In the genomic region with DNA sequence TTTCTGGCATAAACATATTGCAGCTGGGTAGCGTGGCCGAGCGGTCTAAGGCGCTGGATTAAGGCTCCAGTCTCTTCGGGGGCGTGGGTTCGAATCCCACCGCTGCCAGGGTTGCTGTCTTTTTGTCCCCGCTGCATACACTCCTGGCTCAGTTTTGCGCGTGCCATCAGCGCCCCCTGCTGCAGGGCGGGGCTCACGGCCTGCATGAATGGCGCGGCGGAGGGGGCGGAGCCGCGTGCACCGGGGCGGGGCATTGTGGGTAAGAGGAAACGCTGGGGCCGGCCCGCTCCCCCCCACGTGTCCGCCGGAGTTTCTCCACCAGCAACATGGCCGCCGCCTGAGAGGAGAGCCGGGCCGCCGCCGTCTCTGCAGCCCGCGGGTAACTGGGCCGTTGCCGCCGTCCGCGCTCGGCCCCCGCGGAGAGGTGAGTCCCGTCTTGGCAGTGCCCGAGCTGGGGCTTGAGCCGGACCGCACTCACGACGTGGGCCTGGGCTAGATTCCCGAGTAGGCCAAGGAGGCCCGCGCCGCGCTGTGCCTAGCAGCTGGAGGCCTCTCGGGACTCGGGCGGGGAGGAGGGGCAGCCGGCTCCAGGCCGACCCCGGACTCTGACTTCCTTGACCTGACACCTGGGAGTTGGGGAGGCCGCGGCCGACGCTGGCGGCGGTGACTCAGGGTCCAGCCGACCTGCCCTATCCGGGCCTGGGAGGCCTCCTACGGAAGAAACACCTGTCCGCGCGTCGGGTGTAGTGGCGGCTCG, we compare ENCODE assay signal across 1 cellular context.
A peak's percentile ranks its signal among the peaks of the same experiment; 100 is the strongest.
TF ChIP-seq lines count a peak whose summit lies in the region.

POLR3E (plus strand) TSS at position 296 of the 757 bp plus-strand sequence. CDS start 5,560 bp downstream, outside the sequence.

TF ChIP-seq in HepG2, 621 proteins besides CTCF, POLR2A, EP300 and RAD21 (continued from another document and continues in another):
- no peak; the same call in 1 of the 2 replicates for TF ChIP-seq NFYB (CRISPR knock-in tag; IDR thresholded peaks at IDR 0.05)
- TF ChIP-seq, protein P1, sequence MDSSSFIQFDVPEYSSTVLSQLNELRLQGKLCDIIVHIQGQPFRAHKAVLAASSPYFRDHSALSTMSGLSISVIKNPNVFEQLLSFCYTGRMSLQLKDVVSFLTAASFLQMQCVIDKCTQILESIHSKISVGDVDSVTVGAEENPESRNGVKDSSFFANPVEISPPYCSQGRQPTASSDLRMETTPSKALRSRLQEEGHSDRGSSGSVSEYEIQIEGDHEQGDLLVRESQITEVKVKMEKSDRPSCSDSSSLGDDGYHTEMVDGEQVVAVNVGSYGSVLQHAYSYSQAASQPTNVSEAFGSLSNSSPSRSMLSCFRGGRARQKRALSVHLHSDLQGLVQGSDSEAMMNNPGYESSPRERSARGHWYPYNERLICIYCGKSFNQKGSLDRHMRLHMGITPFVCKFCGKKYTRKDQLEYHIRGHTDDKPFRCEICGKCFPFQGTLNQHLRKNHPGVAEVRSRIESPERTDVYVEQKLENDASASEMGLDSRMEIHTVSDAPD (CRISPR knock-in tag; IDR thresholded peaks at IDR 0.05), result peak; percentile 77
- TF ChIP-seq ZBTB38 (CRISPR knock-in tag; IDR thresholded peaks at IDR 0.05), result peak; percentile 90
- peak; percentile 100 for TF ChIP-seq DMAP1 (CRISPR knock-in tag; IDR thresholded peaks at IDR 0.05)
- peak; percentile 79; the same call in 1 of the 2 replicates for TF ChIP-seq DPF2 (CRISPR knock-in tag; IDR thresholded peaks at IDR 0.05; ENCODE audit: borderline replicate concordance, low read depth)
- no peak; the same call in 1 of the 2 replicates for TF ChIP-seq GZF1 (CRISPR knock-in tag; IDR thresholded peaks at IDR 0.05)
- peak; percentile 99 for TF ChIP-seq NRL (CRISPR knock-in tag; IDR thresholded peaks at IDR 0.05; ENCODE audit: borderline replicate concordance)
- no peak for TF ChIP-seq ZNF207 (IDR thresholded peaks at IDR 0.05; ENCODE audit: borderline replicate concordance)
- peak; percentile 63; the same call in 1 of the 2 replicates for TF ChIP-seq HNRNPL (IDR thresholded peaks at IDR 0.05; ENCODE audit: low read depth, low read length)
- TF ChIP-seq, protein P2, sequence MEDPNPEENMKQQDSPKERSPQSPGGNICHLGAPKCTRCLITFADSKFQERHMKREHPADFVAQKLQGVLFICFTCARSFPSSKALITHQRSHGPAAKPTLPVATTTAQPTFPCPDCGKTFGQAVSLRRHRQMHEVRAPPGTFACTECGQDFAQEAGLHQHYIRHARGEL (CRISPR knock-in tag; IDR thresholded peaks at IDR 0.05), result peak; percentile 88; the same call in 1 of the 2 replicates
- peak; percentile 100 for TF ChIP-seq KDM3A (CRISPR knock-in tag; IDR thresholded peaks at IDR 0.05; ENCODE audit: low read depth)
- TF ChIP-seq U2AF1 (optimal IDR thresholded peaks at IDR 0.05; ENCODE audit: low read depth, low read length), result peak; percentile 33
- TF ChIP-seq KLF11 (CRISPR knock-in tag; IDR thresholded peaks at IDR 0.05), result peak; percentile 99
- 0 out of 2 replicates have a peak, but pooled peaks have one; percentile 50 for TF ChIP-seq SRF (IDR thresholded peaks at IDR 0.05; ENCODE audit: low read depth, low read length)
- peak; percentile 93 for TF ChIP-seq RXRA (CRISPR knock-in tag; IDR thresholded peaks at IDR 0.05)
- peak; percentile 97 for TF ChIP-seq ZNF251 (CRISPR knock-in tag; IDR thresholded peaks at IDR 0.05)
- TF ChIP-seq, protein P3, sequence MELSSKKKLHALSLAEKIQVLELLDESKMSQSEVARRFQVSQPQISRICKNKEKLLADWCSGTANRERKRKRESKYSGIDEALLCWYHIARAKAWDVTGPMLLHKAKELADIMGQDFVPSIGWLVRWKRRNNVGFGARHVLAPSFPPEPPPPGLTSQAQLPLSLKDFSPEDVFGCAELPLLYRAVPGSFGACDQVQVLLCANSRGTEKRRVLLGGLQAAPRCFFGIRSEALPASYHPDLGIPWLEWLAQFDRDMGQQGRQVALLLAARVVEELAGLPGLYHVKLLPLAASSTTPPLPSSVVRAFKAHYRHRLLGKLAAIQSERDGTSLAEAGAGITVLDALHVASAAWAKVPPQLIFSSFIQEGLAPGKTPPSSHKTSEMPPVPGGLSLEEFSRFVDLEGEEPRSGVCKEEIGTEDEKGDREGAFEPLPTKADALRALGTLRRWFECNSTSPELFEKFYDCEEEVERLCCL (CRISPR knock-in tag; IDR thresholded peaks at IDR 0.05; ENCODE audit: borderline replicate concordance), result no peak
- TF ChIP-seq TP53 (CRISPR knock-in tag; conservative IDR thresholded peaks at IDR 0.05), result peak; percentile 94
- TF ChIP-seq, protein P4, sequence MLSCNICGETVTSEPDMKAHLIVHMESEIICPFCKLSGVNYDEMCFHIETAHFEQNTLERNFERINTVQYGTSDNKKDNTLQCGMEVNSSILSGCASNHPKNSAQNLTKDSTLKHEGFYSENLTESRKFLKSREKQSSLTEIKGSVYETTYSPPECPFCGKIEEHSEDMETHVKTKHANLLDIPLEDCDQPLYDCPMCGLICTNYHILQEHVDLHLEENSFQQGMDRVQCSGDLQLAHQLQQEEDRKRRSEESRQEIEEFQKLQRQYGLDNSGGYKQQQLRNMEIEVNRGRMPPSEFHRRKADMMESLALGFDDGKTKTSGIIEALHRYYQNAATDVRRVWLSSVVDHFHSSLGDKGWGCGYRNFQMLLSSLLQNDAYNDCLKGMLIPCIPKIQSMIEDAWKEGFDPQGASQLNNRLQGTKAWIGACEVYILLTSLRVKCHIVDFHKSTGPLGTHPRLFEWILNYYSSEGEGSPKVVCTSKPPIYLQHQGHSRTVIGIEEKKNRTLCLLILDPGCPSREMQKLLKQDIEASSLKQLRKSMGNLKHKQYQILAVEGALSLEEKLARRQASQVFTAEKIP (CRISPR knock-in tag; IDR thresholded peaks at IDR 0.05; ENCODE audit: borderline replicate concordance), result no peak
- peak; percentile 97 for TF ChIP-seq ZNF337 (CRISPR knock-in tag; IDR thresholded peaks at IDR 0.05; ENCODE audit: borderline replicate concordance, low read depth)
- TF ChIP-seq ZNF275 (CRISPR knock-in tag; IDR thresholded peaks at IDR 0.05; ENCODE audit: borderline replicate concordance), result peak; percentile 93; the same call in 1 of the 2 replicates
- no peak; the same call in 1 of the 2 replicates for TF ChIP-seq NCOA5 (CRISPR knock-in tag; IDR thresholded peaks at IDR 0.05)
- peak; percentile 98 for TF ChIP-seq KAT8 (CRISPR knock-in tag; IDR thresholded peaks at IDR 0.05)
- peak; percentile 97; the same call in 1 of the 2 replicates for TF ChIP-seq SNAI1 (CRISPR knock-in tag; IDR thresholded peaks at IDR 0.05; ENCODE audit: borderline replicate concordance)
- TF ChIP-seq MEIS1 (CRISPR knock-in tag; IDR thresholded peaks at IDR 0.05; ENCODE audit: borderline replicate concordance), result peak; percentile 98
- TF ChIP-seq NFIB (CRISPR knock-in tag; IDR thresholded peaks at IDR 0.05; ENCODE audit: borderline replicate concordance), result 0 out of 2 replicates have a peak, but pooled peaks have one; percentile 11
- TF ChIP-seq, protein P5, sequence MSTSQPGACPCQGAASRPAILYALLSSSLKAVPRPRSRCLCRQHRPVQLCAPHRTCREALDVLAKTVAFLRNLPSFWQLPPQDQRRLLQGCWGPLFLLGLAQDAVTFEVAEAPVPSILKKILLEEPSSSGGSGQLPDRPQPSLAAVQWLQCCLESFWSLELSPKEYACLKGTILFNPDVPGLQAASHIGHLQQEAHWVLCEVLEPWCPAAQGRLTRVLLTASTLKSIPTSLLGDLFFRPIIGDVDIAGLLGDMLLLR (CRISPR knock-in tag; IDR thresholded peaks at IDR 0.05), result peak; percentile 97
- peak; percentile 95; the same call in 1 of the 2 replicates for TF ChIP-seq ZNF530 (CRISPR knock-in tag; IDR thresholded peaks at IDR 0.05; ENCODE audit: low read depth)
- TF ChIP-seq, protein P6, sequence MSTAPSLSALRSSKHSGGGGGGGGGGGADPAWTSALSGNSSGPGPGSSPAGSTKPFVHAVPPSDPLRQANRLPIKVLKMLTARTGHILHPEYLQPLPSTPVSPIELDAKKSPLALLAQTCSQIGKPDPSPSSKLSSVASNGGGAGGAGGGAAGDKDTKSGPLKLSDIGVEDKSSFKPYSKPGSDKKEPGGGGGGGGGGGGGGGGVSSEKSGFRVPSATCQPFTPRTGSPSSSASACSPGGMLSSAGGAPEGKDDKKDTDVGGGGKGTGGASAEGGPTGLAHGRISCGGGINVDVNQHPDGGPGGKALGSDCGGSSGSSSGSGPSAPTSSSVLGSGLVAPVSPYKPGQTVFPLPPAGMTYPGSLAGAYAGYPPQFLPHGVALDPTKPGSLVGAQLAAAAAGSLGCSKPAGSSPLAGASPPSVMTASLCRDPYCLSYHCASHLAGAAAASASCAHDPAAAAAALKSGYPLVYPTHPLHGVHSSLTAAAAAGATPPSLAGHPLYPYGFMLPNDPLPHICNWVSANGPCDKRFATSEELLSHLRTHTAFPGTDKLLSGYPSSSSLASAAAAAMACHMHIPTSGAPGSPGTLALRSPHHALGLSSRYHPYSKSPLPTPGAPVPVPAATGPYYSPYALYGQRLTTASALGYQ (CRISPR knock-in tag; IDR thresholded peaks at IDR 0.05), result peak; percentile 83
- no peak for TF ChIP-seq PLRG1 (conservative IDR thresholded peaks at IDR 0.05)
- peak; percentile 96 for TF ChIP-seq NR1H2 (CRISPR knock-in tag; IDR thresholded peaks at IDR 0.05; ENCODE audit: borderline replicate concordance, low read depth)
- TF ChIP-seq, protein P7, sequence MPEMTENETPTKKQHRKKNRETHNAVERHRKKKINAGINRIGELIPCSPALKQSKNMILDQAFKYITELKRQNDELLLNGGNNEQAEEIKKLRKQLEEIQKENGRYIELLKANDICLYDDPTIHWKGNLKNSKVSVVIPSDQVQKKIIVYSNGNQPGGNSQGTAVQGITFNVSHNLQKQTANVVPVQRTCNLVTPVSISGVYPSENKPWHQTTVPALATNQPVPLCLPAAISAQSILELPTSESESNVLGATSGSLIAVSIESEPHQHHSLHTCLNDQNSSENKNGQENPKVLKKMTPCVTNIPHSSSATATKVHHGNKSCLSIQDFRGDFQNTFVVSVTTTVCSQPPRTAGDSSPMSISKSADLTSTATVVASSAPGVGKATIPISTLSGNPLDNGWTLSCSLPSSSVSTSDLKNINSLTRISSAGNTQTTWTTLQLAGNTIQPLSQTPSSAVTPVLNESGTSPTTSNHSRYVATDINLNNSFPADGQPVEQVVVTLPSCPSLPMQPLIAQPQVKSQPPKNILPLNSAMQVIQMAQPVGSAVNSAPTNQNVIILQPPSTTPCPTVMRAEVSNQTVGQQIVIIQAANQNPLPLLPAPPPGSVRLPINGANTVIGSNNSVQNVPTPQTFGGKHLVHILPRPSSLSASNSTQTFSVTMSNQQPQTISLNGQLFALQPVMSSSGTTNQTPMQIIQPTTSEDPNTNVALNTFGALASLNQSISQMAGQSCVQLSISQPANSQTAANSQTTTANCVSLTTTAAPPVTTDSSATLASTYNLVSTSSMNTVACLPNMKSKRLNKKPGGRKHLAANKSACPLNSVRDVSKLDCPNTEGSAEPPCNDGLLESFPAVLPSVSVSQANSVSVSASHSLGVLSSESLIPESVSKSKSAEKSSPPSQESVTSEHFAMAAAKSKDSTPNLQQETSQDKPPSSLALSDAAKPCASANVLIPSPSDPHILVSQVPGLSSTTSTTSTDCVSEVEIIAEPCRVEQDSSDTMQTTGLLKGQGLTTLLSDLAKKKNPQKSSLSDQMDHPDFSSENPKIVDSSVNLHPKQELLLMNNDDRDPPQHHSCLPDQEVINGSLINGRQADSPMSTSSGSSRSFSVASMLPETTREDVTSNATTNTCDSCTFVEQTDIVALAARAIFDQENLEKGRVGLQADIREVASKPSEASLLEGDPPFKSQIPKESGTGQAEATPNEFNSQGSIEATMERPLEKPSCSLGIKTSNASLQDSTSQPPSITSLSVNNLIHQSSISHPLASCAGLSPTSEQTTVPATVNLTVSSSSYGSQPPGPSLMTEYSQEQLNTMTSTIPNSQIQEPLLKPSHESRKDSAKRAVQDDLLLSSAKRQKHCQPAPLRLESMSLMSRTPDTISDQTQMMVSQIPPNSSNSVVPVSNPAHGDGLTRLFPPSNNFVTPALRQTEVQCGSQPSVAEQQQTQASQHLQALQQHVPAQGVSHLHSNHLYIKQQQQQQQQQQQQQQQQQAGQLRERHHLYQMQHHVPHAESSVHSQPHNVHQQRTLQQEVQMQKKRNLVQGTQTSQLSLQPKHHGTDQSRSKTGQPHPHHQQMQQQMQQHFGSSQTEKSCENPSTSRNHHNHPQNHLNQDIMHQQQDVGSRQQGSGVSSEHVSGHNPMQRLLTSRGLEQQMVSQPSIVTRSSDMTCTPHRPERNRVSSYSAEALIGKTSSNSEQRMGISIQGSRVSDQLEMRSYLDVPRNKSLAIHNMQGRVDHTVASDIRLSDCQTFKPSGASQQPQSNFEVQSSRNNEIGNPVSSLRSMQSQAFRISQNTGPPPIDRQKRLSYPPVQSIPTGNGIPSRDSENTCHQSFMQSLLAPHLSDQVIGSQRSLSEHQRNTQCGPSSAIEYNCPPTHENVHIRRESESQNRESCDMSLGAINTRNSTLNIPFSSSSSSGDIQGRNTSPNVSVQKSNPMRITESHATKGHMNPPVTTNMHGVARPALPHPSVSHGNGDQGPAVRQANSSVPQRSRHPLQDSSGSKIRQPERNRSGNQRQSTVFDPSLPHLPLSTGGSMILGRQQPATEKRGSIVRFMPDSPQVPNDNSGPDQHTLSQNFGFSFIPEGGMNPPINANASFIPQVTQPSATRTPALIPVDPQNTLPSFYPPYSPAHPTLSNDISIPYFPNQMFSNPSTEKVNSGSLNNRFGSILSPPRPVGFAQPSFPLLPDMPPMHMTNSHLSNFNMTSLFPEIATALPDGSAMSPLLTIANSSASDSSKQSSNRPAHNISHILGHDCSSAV (CRISPR knock-in tag; IDR thresholded peaks at IDR 0.05; ENCODE audit: borderline replicate concordance), result peak; percentile 77; the same call in 1 of the 2 replicates
- peak; percentile 92 for TF ChIP-seq ZNF766 (CRISPR knock-in tag; IDR thresholded peaks at IDR 0.05; ENCODE audit: borderline replicate concordance)
- TF ChIP-seq SYNCRIP (IDR thresholded peaks at IDR 0.05; ENCODE audit: insufficient read depth, low read depth, low read length), result no peak
- TF ChIP-seq CAMTA2 (CRISPR knock-in tag; IDR thresholded peaks at IDR 0.05; ENCODE audit: borderline replicate concordance), result peak; percentile 83; the same call in 1 of the 2 replicates
- TF ChIP-seq, protein P8, sequence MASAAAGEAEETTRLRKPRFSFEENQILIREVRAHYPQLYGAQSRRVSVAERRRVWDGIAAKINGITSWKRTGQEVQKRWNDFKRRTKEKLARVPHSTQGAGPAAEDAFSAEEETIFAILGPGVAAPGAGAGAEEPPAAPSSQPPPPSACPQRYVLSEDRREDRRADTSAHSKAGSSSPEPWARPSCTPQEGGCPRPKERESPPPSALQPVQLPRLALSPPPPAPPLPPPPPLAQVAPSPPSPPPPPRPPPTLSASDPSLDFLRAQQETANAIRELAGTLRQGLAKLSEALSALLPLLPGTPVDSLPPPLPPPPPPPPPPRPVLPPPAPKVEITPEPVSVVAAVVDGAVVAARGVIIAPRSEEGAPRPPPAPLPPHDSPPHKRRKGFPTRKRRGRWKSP (CRISPR knock-in tag; IDR thresholded peaks at IDR 0.05), result peak; percentile 99
- TF ChIP-seq AKAP8 (CRISPR knock-in tag; IDR thresholded peaks at IDR 0.05), result peak; percentile 97
